Comparison of ENCODE assay signal across 13 cellular contexts in genomic region chr2:56971383-56971974, GRCh38.
"Had no signal": no experiment of that assay in that cellular context is flagged by ENCODE, and none has a peak within 500 bp of the region (broad histone marks: within the 10 kb centered on the region; RNA-seq: fewer than 3 reads in every experiment).

No MANE protein-coding gene starts in this region.

- H3K4me1 ChIP-seq: esophagus squamous epithelium, foreskin keratinocyte had no signal

- H3K79me2 ChIP-seq: hepatocyte had no signal

- H3K9me3 Mint-ChIP-seq: type B pancreatic cell had no signal

- H3K27ac ChIP-seq: esophagus squamous epithelium, foreskin keratinocyte, hepatocyte, neutrophil had no signal

- H3K27ac Mint-ChIP-seq: naive thymus-derived CD8-positive, alpha-beta T cell; type B pancreatic cell had no signal

- H3K4me3 Mint-ChIP-seq: naive thymus-derived CD8-positive, alpha-beta T cell; type B pancreatic cell had no signal

- H3K27me3 ChIP-seq: esophagus squamous epithelium, foreskin keratinocyte, hepatocyte, neutrophil had no signal

- DNase-seq: effector memory CD4-positive, alpha-beta T cell; esophagus squamous epithelium; foreskin keratinocyte; head of caudate nucleus; naive thymus-derived CD8-positive, alpha-beta T cell; posterior cingulate gyrus; stimulated activated CD4-positive, alpha-beta T cell treated with anti-CD3 and anti-CD28 coated beads, Interleukin-2, amount 100 ng/mL, for 48 hours; stimulated activated naive CD4-positive, alpha-beta T cell treated with Interleukin-2 at 50 U/mL for 16 hours had no signal

- H3K4me1 Mint-ChIP-seq: naive thymus-derived CD8-positive, alpha-beta T cell had no signal

- FAIRE-seq: urothelium cell line had no signal

- ATAC-seq: foreskin keratinocyte; naive thymus-derived CD8-positive, alpha-beta T cell had no signal

- H3K36me3 ChIP-seq: esophagus squamous epithelium, neutrophil had no signal

- H3K4me2 ChIP-seq: hepatocyte, smooth muscle cell had no signal

- H3K36me3 Mint-ChIP-seq: naive thymus-derived CD8-positive, alpha-beta T cell; type B pancreatic cell had no signal

- H3K27me3 Mint-ChIP-seq: naive thymus-derived CD8-positive, alpha-beta T cell; type B pancreatic cell had no signal

- H3K9me3 ChIP-seq: neutrophil had no signal

- H3K4me3 ChIP-seq: esophagus squamous epithelium, hepatocyte, smooth muscle cell had no signal
